In the genomic region with DNA sequence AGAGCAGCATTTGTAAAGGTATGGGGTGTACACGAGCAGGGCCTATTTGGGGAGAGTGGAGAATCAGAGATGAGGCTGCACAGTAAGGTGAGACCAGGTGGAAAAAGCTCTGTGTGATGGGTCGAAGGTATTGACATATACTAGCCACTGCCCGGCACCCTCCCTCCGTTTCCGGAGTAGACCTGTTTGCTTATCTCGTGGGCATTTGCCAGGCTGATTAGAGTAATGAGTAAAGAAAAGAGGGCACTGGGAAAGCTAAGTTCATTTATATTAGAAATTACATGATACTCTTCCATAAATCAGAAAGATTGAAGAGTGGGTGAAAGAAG, we compare ENCODE assay signal across 11 cellular contexts. TPM values are rescaled to one million over a fixed set of nuclear protein-coding genes. Genes with fewer than 3 reads are reported as not detected.
DNase-seq lines count a peak whose midpoint lies in the region; ATAC-seq and TF ChIP-seq lines count a peak whose summit lies in the region.
"Had no signal": no experiment of that assay in that cellular context is flagged by ENCODE, and none has a peak within 500 bp of the region (broad histone marks: within the 10 kb centered on the region; RNA-seq: fewer than 3 reads in every experiment).

No MANE protein-coding gene starts in this region.

- CTCF ChIA-PET in IMR-90 (lab: Yijun Ruan, JAX), result interaction anchor here (1.0 kb wide), 1 partner anchor 71 kb away, joined by 4 read pairs; a partner anchor contains a TSS

- peaks cover 6% of the 10 kb centered on the region for H3K4me1 ChIP-seq in IMR-90 (ENCODE audit: control insufficient read depth, insufficient read depth, low read length)

- no peaks in the 10 kb centered on the region for H3K36me3 Mint-ChIP-seq in activated naive CD8-positive, alpha-beta T cell treated with anti-CD3 and anti-CD28 coated beads for 36 hours
- no peaks in the 10 kb centered on the region for H3K36me3 Mint-ChIP-seq in stimulated activated effector memory CD8-positive, alpha-beta T cell treated with anti-CD3 and anti-CD28 coated beads, Interleukin-12 subunit alpha, Interleukin-12 subunit beta, amount 100 ng/mL, for 72 hours
- H3K36me3 Mint-ChIP-seq: activated naive CD8-positive, alpha-beta T cell; naive thymus-derived CD8-positive, alpha-beta T cell had no signal

- H3K9me3 ChIP-seq in IMR-90 (ENCODE audit: control insufficient read depth, insufficient read depth, low read length), result no peaks in the 10 kb centered on the region

- peak overlapping the region; percentile 7 for H3K27ac Mint-ChIP-seq in activated naive CD8-positive, alpha-beta T cell treated with anti-CD3 and anti-CD28 coated beads for 36 hours
- H3K27ac Mint-ChIP-seq in stimulated activated effector memory CD8-positive, alpha-beta T cell treated with anti-CD3 and anti-CD28 coated beads, Interleukin-12 subunit alpha, Interleukin-12 subunit beta, amount 100 ng/mL, for 72 hours, result peak overlapping the region; percentile 23
- H3K27ac Mint-ChIP-seq: activated naive CD8-positive, alpha-beta T cell had no signal

- H3K36me3 ChIP-seq in IMR-90 (ENCODE audit: control insufficient read depth, insufficient read depth, low read length), result peaks cover 7% of the 10 kb centered on the region
- no peaks in the 10 kb centered on the region for H3K36me3 ChIP-seq in kidney epithelial cell (ENCODE audit: control insufficient read depth, insufficient read depth, low read length)

- no peak overlapping the region for H2BK20ac ChIP-seq in IMR-90 (ENCODE audit: low read depth, low read length)

- no peak overlapping the region for H3K56ac ChIP-seq in IMR-90 (ENCODE audit: extremely low read depth, insufficient read depth, low read length)

- H2BK15ac ChIP-seq in IMR-90 (ENCODE audit: low read depth, low read length), result no peak overlapping the region

- no peak for DNase-seq in IMR-90
- DNase-seq in activated naive CD8-positive, alpha-beta T cell treated with anti-CD3 and anti-CD28 coated beads for 36 hours, result no peak
- DNase-seq in kidney epithelial cell (ENCODE audit: low read depth), result no peak
- DNase-seq in stimulated activated effector memory CD8-positive, alpha-beta T cell treated with anti-CD3 and anti-CD28 coated beads, Interleukin-12 subunit alpha, Interleukin-12 subunit beta, amount 100 ng/mL, for 72 hours (ENCODE audit: low spot score in 2 of 2), result no peak
- no peak for DNase-seq in COR-L47 (lab: John Stamatoyannopoulos, UW)
- no peak for DNase-seq in globus pallidus (ENCODE audit: low spot score)
- no peak for DNase-seq in kidney tubule cell (ENCODE audit: low spot score)
- DNase-seq: naive thymus-derived CD8-positive, alpha-beta T cell; NCI-H526 had no signal

- peak overlapping the region; percentile 11 for H2AK9ac ChIP-seq in IMR-90 (replicated peaks; ENCODE audit: low read depth, low read length, poor library complexity)

- intact Hi-C loops in IMR-90 (cut with micrococcal nuclease), result no loop called here

- peak overlapping the region; percentile 25; the same call in 1 of the 2 replicates for H2AK5ac ChIP-seq in IMR-90 (ENCODE audit: low read depth, low read length)

- peaks cover 16 to 54% of the 10 kb centered on the region in 2 experiments for H3K79me1 ChIP-seq in IMR-90 (ENCODE audit: low read depth in 1 of 2, low read length in 2 of 2)

- dilution Hi-C loops in IMR-90 (cut with HindIII; ENCODE audit: low sequenced_read_pairs, unreplicated experiment), result no loop called here

- peak overlapping the region; percentile 53 for H2BK5ac ChIP-seq in IMR-90 (ENCODE audit: low read depth, low read length, poor library complexity, severe bottlenecking)

- peak overlapping the region in 1 of 2 experiments; percentile 28; a peak in 1 of 4 replicates for H4K8ac ChIP-seq in IMR-90 (ENCODE audit: low read depth in 2 of 2, low read length in 2 of 2)

- no peak overlapping the region for H3K9ac ChIP-seq in IMR-90 (ENCODE audit: low read depth, low read length)

- H3K23ac ChIP-seq in IMR-90 (ENCODE audit: low read depth, low read length), result peak overlapping the region; percentile 12; the same call in 1 of the 2 replicates

- no peak for TF ChIP-seq POLR2A in IMR-90 (IDR thresholded peaks at IDR 0.05; ENCODE audit: low read depth, low read length)

- H4K91ac ChIP-seq in IMR-90 (ENCODE audit: insufficient read depth, low read depth, low read length), result no peak overlapping the region; the same call in 1 of the 2 replicates

- no peak for ATAC-seq in IMR-90 (ENCODE audit: low read depth)
- ATAC-seq in stimulated activated effector memory CD8-positive, alpha-beta T cell treated with anti-CD3 and anti-CD28 coated beads, Interleukin-12 subunit alpha, Interleukin-12 subunit beta, amount 100 ng/mL, for 72 hours, result no peak
- no peak for ATAC-seq in GM21360 (IDR thresholded peaks at IDR 0.05; ENCODE audit: unreplicated experiment)
- ATAC-seq: naive thymus-derived CD8-positive, alpha-beta T cell had no signal

- no peak overlapping the region for H3K27ac ChIP-seq in IMR-90 (ENCODE audit: insufficient read depth, low read length)

- BruUV-seq in IMR-90 (replicated peaks; lab: Mats Ljungman, UMichigan), result no TSS peak

- no peak overlapping the region for H3K18ac ChIP-seq in IMR-90 (ENCODE audit: low read depth, low read length)

- TF ChIP-seq RAD21 in IMR-90 (IDR thresholded peaks at IDR 0.05; ENCODE audit: low read length), result no peak

- peak overlapping the region; percentile 60; the same call in 1 of the 2 replicates for H3K14ac ChIP-seq in IMR-90 (replicated peaks; ENCODE audit: low read depth, low read length)

- H3K4me2 ChIP-seq in IMR-90 (ENCODE audit: low read depth, low read length), result no peak overlapping the region; the same call in 1 of the 2 replicates

- H3K27me3 ChIP-seq in IMR-90 (ENCODE audit: control insufficient read depth, insufficient read depth, low read length) (no peaks in the 10 kb centered on the region), kidney epithelial cell (ENCODE audit: control insufficient read depth, insufficient read depth, low read length) (no peaks in the 10 kb centered on the region)

- H4K20me1 ChIP-seq in IMR-90 (ENCODE audit: insufficient read depth, low read length), result peaks cover 2% of the 10 kb centered on the region; the same call in 1 of the 2 replicates

- in situ Hi-C loops in IMR-90 (cut with MboI; ENCODE audit: low sequenced_read_pairs), result no loop called here

- 80% methylated on average over 1 of the region's 6 CpGs; no CpG with 5 or more reads in 1 of the 2 experiments for WGBS in IMR-90 (ENCODE audit: extremely low coverage in 2 of 2, insufficient read length in 1 of 2), 2 experiments

- no peaks in the 10 kb centered on the region for H3K9me3 Mint-ChIP-seq in activated naive CD8-positive, alpha-beta T cell treated with anti-CD3 and anti-CD28 coated beads for 36 hours
- no peaks in the 10 kb centered on the region for H3K9me3 Mint-ChIP-seq in stimulated activated effector memory CD8-positive, alpha-beta T cell treated with anti-CD3 and anti-CD28 coated beads, Interleukin-12 subunit alpha, Interleukin-12 subunit beta, amount 100 ng/mL, for 72 hours
- H3K9me3 Mint-ChIP-seq: naive thymus-derived CD8-positive, alpha-beta T cell had no signal

- H3K4me3 ChIP-seq in IMR-90 (ENCODE audit: insufficient read depth, low read depth, low read length) (no peak overlapping the region), kidney epithelial cell (ENCODE audit: low read depth, low read length) (peak overlapping the region; percentile 29)

- peak overlapping the region; percentile 15 for H3K4me3 Mint-ChIP-seq in activated naive CD8-positive, alpha-beta T cell treated with anti-CD3 and anti-CD28 coated beads for 36 hours
- H3K4me3 Mint-ChIP-seq in stimulated activated effector memory CD8-positive, alpha-beta T cell treated with anti-CD3 and anti-CD28 coated beads, Interleukin-12 subunit alpha, Interleukin-12 subunit beta, amount 100 ng/mL, for 72 hours, result peak overlapping the region; percentile 2
- H3K4me3 Mint-ChIP-seq: activated naive CD8-positive, alpha-beta T cell had no signal

- H4K5ac ChIP-seq in IMR-90 (ENCODE audit: low read depth, low read length), result peak overlapping the region; percentile 11; the same call in 1 of the 2 replicates

- peak overlapping the region; percentile 52 for H3K4ac ChIP-seq in IMR-90 (ENCODE audit: low read depth, low read length)

- H3K9me1 ChIP-seq in IMR-90 (ENCODE audit: insufficient read depth, low read length), result peaks cover 7% of the 10 kb centered on the region

- POLR2A ChIA-PET in IMR-90 (lab: Charles Lee; ENCODE audit: unreplicated experiment), result no interaction called here

- TF ChIP-seq CTCF in IMR-90 (conservative IDR thresholded peaks at IDR 0.05; ENCODE audit: low read depth, low read length) (no peak), kidney epithelial cell (IDR thresholded peaks at IDR 0.05; ENCODE audit: insufficient read depth, low read length, poor library complexity, severe bottlenecking) (no peak)

- no peaks in the 10 kb centered on the region for H3K27me3 Mint-ChIP-seq in activated naive CD8-positive, alpha-beta T cell treated with anti-CD3 and anti-CD28 coated beads for 36 hours
- H3K27me3 Mint-ChIP-seq: activated naive CD8-positive, alpha-beta T cell had no signal

- no peak overlapping the region for H2AFZ ChIP-seq in IMR-90 (replicated peaks; ENCODE audit: low read length, poor library complexity)

- H2BK120ac ChIP-seq in IMR-90 (ENCODE audit: low read depth, low read length), result peak overlapping the region; percentile 47

- peaks cover 18% of the 10 kb centered on the region for H3K4me1 Mint-ChIP-seq in activated naive CD8-positive, alpha-beta T cell treated with anti-CD3 and anti-CD28 coated beads for 36 hours
- peaks cover 6% of the 10 kb centered on the region for H3K4me1 Mint-ChIP-seq in stimulated activated effector memory CD8-positive, alpha-beta T cell treated with anti-CD3 and anti-CD28 coated beads, Interleukin-12 subunit alpha, Interleukin-12 subunit beta, amount 100 ng/mL, for 72 hours

TF ChIP-seq in IMR-90, 13 proteins besides CTCF, POLR2A, EP300 and RAD21:
- TF ChIP-seq BHLHE40 (IDR thresholded peaks at IDR 0.05; ENCODE audit: low read depth, low read length), result no peak
- TF ChIP-seq, protein P1, sequence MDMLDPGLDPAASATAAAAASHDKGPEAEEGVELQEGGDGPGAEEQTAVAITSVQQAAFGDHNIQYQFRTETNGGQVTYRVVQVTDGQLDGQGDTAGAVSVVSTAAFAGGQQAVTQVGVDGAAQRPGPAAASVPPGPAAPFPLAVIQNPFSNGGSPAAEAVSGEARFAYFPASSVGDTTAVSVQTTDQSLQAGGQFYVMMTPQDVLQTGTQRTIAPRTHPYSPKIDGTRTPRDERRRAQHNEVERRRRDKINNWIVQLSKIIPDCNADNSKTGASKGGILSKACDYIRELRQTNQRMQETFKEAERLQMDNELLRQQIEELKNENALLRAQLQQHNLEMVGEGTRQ (IDR thresholded peaks at IDR 0.05; ENCODE audit: low read depth, low read length), result no peak
- no peak for TF ChIP-seq MAFK (IDR thresholded peaks at IDR 0.05; ENCODE audit: low read depth, low read length)
- no peak for TF ChIP-seq MXI1 (IDR thresholded peaks at IDR 0.05; ENCODE audit: borderline replicate concordance, low read depth, low read length)
TF ChIP-seq in IMR-90: peak in this region for 0.

RNA-seq across cellular contexts. Expression of a gene that starts 46.2 kb away (rescaled TPM):
- 51.4 and 65.3 TPM in 2 replicates for total RNA-seq in IMR-90 (2012; rRNA removed)
- 15.6 and 17.0 TPM in 2 replicates for polyA plus RNA-seq in IMR-90 (2012; rRNA removed)
- polyA plus RNA-seq in IMR-90 (2012; cell fraction: cytosol; rRNA removed), result 9.5 and 17.9 TPM in 2 replicates
- 21.1 and 54.1 TPM in 2 replicates for polyA plus RNA-seq in IMR-90 (2012; cell fraction: nucleus; rRNA removed; ENCODE audit: low replicate concordance)
- total RNA-seq in activated naive CD8-positive, alpha-beta T cell treated with anti-CD3 and anti-CD28 coated beads for 36 hours, result 10 to 100 TPM; 25.1 to 28.2 TPM
- total RNA-seq in kidney epithelial cell, result 31.3 and 46.6 TPM in 2 replicates
